ENCODE assay signal across 28 cellular contexts in the genomic region with DNA sequence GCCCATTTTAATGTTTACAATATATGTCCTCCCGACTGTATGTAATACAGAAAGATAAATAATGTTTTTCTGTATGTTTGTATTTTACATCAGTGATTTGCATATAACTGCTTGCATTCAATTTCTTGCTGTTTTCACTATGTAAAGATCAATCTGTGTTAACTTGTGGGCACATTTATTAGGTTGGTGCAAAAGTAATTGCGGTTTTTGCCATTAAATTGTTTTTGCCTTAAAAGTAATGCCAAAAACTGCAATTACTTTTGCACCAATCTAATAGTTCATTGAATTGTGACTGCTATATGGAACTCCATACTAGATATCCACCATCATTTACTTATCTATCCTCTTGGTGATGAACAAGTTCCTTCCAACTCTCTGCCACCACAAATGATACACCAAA.
"Had no signal": no experiment of that assay in that cellular context is flagged by ENCODE, and none has a peak within 500 bp of the region (broad histone marks: within the 10 kb centered on the region; RNA-seq: fewer than 3 reads in every experiment).

No MANE protein-coding gene starts in this region.

- H3K9me3 ChIP-seq: left lung, lower lobe of right lung, ovary, right atrium auricular region, tibial nerve, uterus had no signal

- ATAC-seq: left colon; left lung; lower lobe of right lung; natural killer cell; sciatic nerve; stimulated activated effector memory CD8-positive, alpha-beta T cell treated with anti-CD3 and anti-CD28 coated beads, Interleukin-12 subunit alpha, Interleukin-12 subunit beta, amount 100 ng/mL, for 72 hours; stimulated activated naive CD8-positive, alpha-beta T cell treated with anti-CD3 and anti-CD28 coated beads, Interleukin-15, amount 100 ng/mL, for 72 hours had no signal

- H3K36me3 ChIP-seq: left lung, lower lobe of right lung, ovary, right atrium auricular region, tibial nerve, uterus had no signal

- H3K4me3 Mint-ChIP-seq: immature natural killer cell; naive B cell; natural killer cell; nephron progenitor cell; stimulated activated effector memory CD8-positive, alpha-beta T cell treated with anti-CD3 and anti-CD28 coated beads, Interleukin-12 subunit alpha, Interleukin-12 subunit beta, amount 100 ng/mL, for 72 hours; stimulated activated naive CD8-positive, alpha-beta T cell treated with anti-CD3 and anti-CD28 coated beads, Interleukin-15, amount 100 ng/mL, for 72 hours; type B pancreatic cell had no signal

- H3K27ac Mint-ChIP-seq: immature natural killer cell; natural killer cell; nephron progenitor cell; progenitor cell of endocrine pancreas; stimulated activated effector memory CD8-positive, alpha-beta T cell treated with anti-CD3 and anti-CD28 coated beads, Interleukin-12 subunit alpha, Interleukin-12 subunit beta, amount 100 ng/mL, for 72 hours; stimulated activated naive CD8-positive, alpha-beta T cell treated with anti-CD3 and anti-CD28 coated beads, Interleukin-15, amount 100 ng/mL, for 72 hours; type B pancreatic cell had no signal

- H3K27ac ChIP-seq: left lung, lower lobe of right lung, ovary, right atrium auricular region, skin epidermis, tibial nerve, uterus had no signal

- FAIRE-seq: islet of Langerhans, kidney had no signal

- H3K4me1 ChIP-seq: right atrium auricular region, tibial nerve, uterus had no signal

- H3K9me3 Mint-ChIP-seq: natural killer cell; stimulated activated effector memory CD8-positive, alpha-beta T cell treated with anti-CD3 and anti-CD28 coated beads, Interleukin-12 subunit alpha, Interleukin-12 subunit beta, amount 100 ng/mL, for 72 hours; stimulated activated naive CD8-positive, alpha-beta T cell treated with anti-CD3 and anti-CD28 coated beads, Interleukin-15, amount 100 ng/mL, for 72 hours; type B pancreatic cell had no signal

- DNase-seq: hypothalamus; immature natural killer cell; kidney; left colon; left lung; lower lobe of right lung; mammary epithelial cell; mesenchymal stem cell; naive B cell; natural killer cell; nephron progenitor cell; ovary; stimulated activated CD4-positive, alpha-beta T cell treated with anti-CD3 and anti-CD28 coated beads, Interleukin-12 subunit alpha, Interleukin-12 subunit beta, amount 100 ng/mL, for 4 hours; stimulated activated CD4-positive, alpha-beta T cell treated with anti-CD3 and anti-CD28 coated beads, Interleukin-15, amount 100 ng/mL, for 24 hours; stimulated activated CD4-positive, alpha-beta T cell treated with anti-CD3 and anti-CD28 coated beads, Interleukin-2, amount 100 ng/mL, for 24 hours; stimulated activated CD4-positive, alpha-beta T cell treated with anti-CD3 and anti-CD28 coated beads, Interleukin-4, amount 100 ng/mL, for 1 hour; stimulated activated naive CD4-positive, alpha-beta T cell; stimulated activated naive CD8-positive, alpha-beta T cell treated with anti-CD3 and anti-CD28 coated beads, Interleukin-15, amount 100 ng/mL, for 72 hours; substantia nigra; uterus had no signal

- H3K4me3 ChIP-seq: left lung, lower lobe of right lung, ovary, right atrium auricular region, skin epidermis, tibial nerve, uterus had no signal

- H3K4me1 Mint-ChIP-seq: immature natural killer cell; naive B cell; natural killer cell; nephron progenitor cell; stimulated activated effector memory CD8-positive, alpha-beta T cell treated with anti-CD3 and anti-CD28 coated beads, Interleukin-12 subunit alpha, Interleukin-12 subunit beta, amount 100 ng/mL, for 72 hours; stimulated activated naive CD8-positive, alpha-beta T cell treated with anti-CD3 and anti-CD28 coated beads, Interleukin-15, amount 100 ng/mL, for 72 hours had no signal

- H3K36me3 Mint-ChIP-seq: immature natural killer cell; naive B cell; natural killer cell; stimulated activated effector memory CD8-positive, alpha-beta T cell treated with anti-CD3 and anti-CD28 coated beads, Interleukin-12 subunit alpha, Interleukin-12 subunit beta, amount 100 ng/mL, for 72 hours; type B pancreatic cell had no signal

- H3K27me3 ChIP-seq: left lung, ovary, right atrium auricular region, tibial nerve, uterus had no signal
